4 cellular contexts compared by ENCODE assay signal in genomic region chr5:139479729-139480128, GRCh38. TPM values are rescaled to one million over a fixed set of nuclear protein-coding genes. Genes with fewer than 3 reads are reported as not detected.
"Had no signal": no experiment of that assay in that cellular context is flagged by ENCODE, and none has a peak within 500 bp of the region (broad histone marks: within the 10 kb centered on the region; RNA-seq: fewer than 3 reads in every experiment).

No MANE protein-coding gene starts in this region.

RNA-seq across cellular contexts. Expression of gene SMIM33, which starts 8.9 kb away (rescaled TPM):
- total RNA-seq: LHCN-M2, SK-MEL-5 had no signal
- polyA plus RNA-seq: IgD-negative memory B cell, SK-N-SH had no signal

RNA-seq across cellular contexts. Expression of gene ECSCR, which starts 17.2 kb away (rescaled TPM):
- total RNA-seq: SK-MEL-5 had no signal
- polyA plus RNA-seq: IgD-negative memory B cell had no signal
